24 cellular contexts compared by ENCODE assay signal in the genomic region with DNA sequence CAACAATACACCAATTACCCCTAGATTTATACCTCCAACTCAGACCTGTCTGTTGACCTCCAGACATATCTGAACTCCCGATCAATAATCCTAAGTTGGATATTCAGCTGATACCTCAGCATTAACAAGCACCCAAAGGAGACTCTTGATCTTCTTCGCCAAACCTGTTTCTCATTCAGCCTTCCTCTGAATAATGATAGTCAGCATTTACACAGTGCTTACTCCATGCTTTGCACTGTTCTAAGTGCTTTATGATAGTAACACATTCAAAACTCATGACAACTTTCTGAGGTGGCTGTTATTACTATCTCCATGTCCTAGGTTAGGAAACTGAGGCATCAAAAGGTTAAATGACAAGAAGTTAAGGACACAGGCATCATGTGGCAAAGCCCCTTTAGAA.
DNase-seq lines count a peak whose midpoint lies in the region; ATAC-seq, FAIRE-seq and TF ChIP-seq lines count a peak whose summit lies in the region.
"Had no signal": no experiment of that assay in that cellular context is flagged by ENCODE, and none has a peak within 500 bp of the region (broad histone marks: within the 10 kb centered on the region; RNA-seq: fewer than 3 reads in every experiment).

No MANE protein-coding gene starts in this region.

- H3K9ac ChIP-seq in K562 (ENCODE audit: insufficient read depth in 1 of 2, low read depth in 2 of 2, low read length in 2 of 2) = no peak overlapping the region
- H3K9ac ChIP-seq: BLaER1 treated with 17β-estradiol and CSF1 and Interleukin-3, amounts not matched to agents 10 nM and 100 nM had no signal

- no peak for FAIRE-seq in A549 (lab: Jason Lieb, UNC)
- no peak for FAIRE-seq in K562 (lab: Jason Lieb, UNC)
- FAIRE-seq: A204.1, D721Med, GM12878, GM12892, GM18507 had no signal

- WGBS in A549 (ENCODE audit: missing lambda C conversion rate) = 70% methylated on average over 2 of the region's 2 CpGs
- WGBS in K562 (ENCODE audit: insufficient coverage, low coverage, missing lambda C conversion rate) = 0% methylated on average over 2 of the region's 2 CpGs
- WGBS in testis, 2 donors = 47 to 71% methylated on average over 2 of the region's 2 CpGs

- ATAC-seq in A549 (no peak), K562 (no peak)
- ATAC-seq: CD8-positive, alpha-beta T cell; GM12878 had no signal

- no peak overlapping the region for H3K4me2 ChIP-seq in A549
- no peak overlapping the region for H3K4me2 ChIP-seq in K562 (ENCODE audit: insufficient read depth, low read length)
- H3K4me2 ChIP-seq: BLaER1 treated with 17β-estradiol and CSF1 and Interleukin-3, amounts not matched to agents 10 nM and 100 nM had no signal

- H3K36me3 ChIP-seq in K562 (ENCODE audit: control insufficient read depth, insufficient read depth, low read length) (no peaks in the 10 kb centered on the region), testis (ENCODE audit: low read depth, missing control alignments) (no peaks in the 10 kb centered on the region)
- no peaks in the 10 kb centered on the region for H3K36me3 ChIP-seq in effector memory CD4-positive, alpha-beta T cell (ENCODE audit: control insufficient read depth, insufficient read depth, low read length)
- H3K36me3 ChIP-seq: BLaER1 treated with 17β-estradiol and CSF1 and Interleukin-3, amounts not matched to agents 10 nM and 100 nM had no signal

- H3K27me3 ChIP-seq in K562 (ENCODE audit: control insufficient read depth in 2 of 2, insufficient read depth in 2 of 2, low read length in 2 of 2) (peaks cover 0 to 7% of the 10 kb centered on the region in 2 experiments; a peak in 1 of 5 replicates), testis (no peaks in the 10 kb centered on the region)
- no peaks in the 10 kb centered on the region for H3K27me3 ChIP-seq in effector memory CD4-positive, alpha-beta T cell (replicated peaks; ENCODE audit: control insufficient read depth, insufficient read depth, low read length, poor library complexity, severe bottlenecking)
- H3K27me3 ChIP-seq: BLaER1 treated with 17β-estradiol and CSF1 and Interleukin-3, amounts not matched to agents 10 nM and 100 nM had no signal

- H3K9me3 ChIP-seq in A549 (no peaks in the 10 kb centered on the region), K562 (replicated peaks; ENCODE audit: control insufficient read depth, insufficient read depth, low read depth, low read length) (no peaks in the 10 kb centered on the region), testis (no peaks in the 10 kb centered on the region)
- H3K9me3 ChIP-seq in effector memory CD4-positive, alpha-beta T cell (ENCODE audit: control insufficient read depth, low read length) = no peaks in the 10 kb centered on the region
- H3K9me3 ChIP-seq: Caco-2 had no signal

- no peaks in the 10 kb centered on the region for H3K9me1 ChIP-seq in K562 (ENCODE audit: control insufficient read depth, insufficient read depth, low read length)

- H3K27ac ChIP-seq in A549 (no peak overlapping the region; a peak in 1 of 6 replicates), K562 (ENCODE audit: extremely low read depth, low read depth, low read length) (no peak overlapping the region), testis (no peak overlapping the region)
- H3K27ac ChIP-seq in effector memory CD4-positive, alpha-beta T cell (ENCODE audit: insufficient read depth, low read length, poor library complexity, severe bottlenecking) = no peak overlapping the region
- H3K27ac ChIP-seq: BLaER1 treated with 17β-estradiol and CSF1 and Interleukin-3, amounts not matched to agents 10 nM and 100 nM; C4-2B had no signal

- intact Hi-C loops in K562 (cut with micrococcal nuclease) (no loop called here), testis (cut with DNase I; ENCODE audit: low total_unique reads) (no loop called here)

- no peaks in the 10 kb centered on the region for H3K79me2 ChIP-seq in K562 (ENCODE audit: control insufficient read depth, insufficient read depth, low read length)

- POLR2A ChIA-PET in A549 (lab: Yijun Ruan, JAX) (no interaction called here), K562 (lab: Yijun Ruan, JAX) (no interaction called here)

- TF ChIP-seq EP300 in A549 (IDR thresholded peaks at IDR 0.05) (no peak), K562 (IDR thresholded peaks at IDR 0.05; ENCODE audit: low read length) (no peak)

- H2AFZ ChIP-seq in K562 (ENCODE audit: low read depth, low read length) = no peak overlapping the region

- TF ChIP-seq POLR2A in A549 (IDR thresholded peaks at IDR 0.05; ENCODE audit: low read length) (no peak), K562 (conservative IDR thresholded peaks at IDR 0.05) (no peak), testis (IDR thresholded peaks at IDR 0.05) (no peak)

- H3K4me1 ChIP-seq in A549 = peaks cover 6% of the 10 kb centered on the region; the same call in 1 of the 3 replicates
- H3K4me1 ChIP-seq in K562 (replicated peaks in 1 of 2; ENCODE audit: control insufficient read depth in 2 of 2, insufficient read depth in 2 of 2, low read length in 2 of 2) = no peaks in the 10 kb centered on the region
- no peaks in the 10 kb centered on the region for H3K4me1 ChIP-seq in effector memory CD4-positive, alpha-beta T cell (ENCODE audit: control insufficient read depth, insufficient read depth, low read length, poor library complexity, severe bottlenecking)
- no peaks in the 10 kb centered on the region for H3K4me1 ChIP-seq in testis
- H3K4me1 ChIP-seq: Caco-2 had no signal

- in situ Hi-C loops in K562 (cut with MboI) = no loop called here

- H3K4me3 ChIP-seq in A549 = no peak overlapping the region
- H3K4me3 ChIP-seq in K562 = no peak overlapping the region
- no peak overlapping the region for H3K4me3 ChIP-seq in epithelial cell of esophagus (ENCODE audit: low read length)
- no peak overlapping the region for H3K4me3 ChIP-seq in effector memory CD4-positive, alpha-beta T cell (ENCODE audit: insufficient read depth, low read depth, low read length, poor library complexity, severe bottlenecking)
- no peak overlapping the region for H3K4me3 ChIP-seq in testis
- H3K4me3 ChIP-seq: BLaER1 treated with 17β-estradiol and CSF1 and Interleukin-3, amounts not matched to agents 10 nM and 100 nM; GM12878 had no signal

- DNase-seq in A549 (ENCODE audit: low read depth in 1 of 2, low spot score in 1 of 2) = no peak
- no peak for DNase-seq in K562 (ENCODE audit: extremely low read depth in 1 of 4, low spot score in 3 of 4)
- DNase-seq in epithelial cell of esophagus (ENCODE audit: low read depth) = peak; percentile 37
- DNase-seq in effector CD4-positive, alpha-beta T cell = no peak
- no peak for DNase-seq in effector memory CD4-positive, alpha-beta T cell
- no peak for DNase-seq in testis
- DNase-seq: 8988T; AML-193; Caco-2; Calu3; CD4-positive, alpha-beta T cell; CD8-positive, alpha-beta T cell; DMS53; DMS79; DND-41; EL; GDM1 had no signal

- CTCF ChIA-PET in A549 (lab: Yijun Ruan, JAX) = interaction anchor here (0.6 to 1.5 kb wide), 6 partner anchors 9 to 243 kb away, joined by 3 to 5 read pairs (median 4); no protein-coding TSS in a partner anchor
- CTCF ChIA-PET in K562 (lab: Yijun Ruan, JAX; ENCODE audit: low intra/inter-chr PET ratio) = interaction anchor here (0.6 kb wide), 1 partner anchor 73 kb away, joined by 3 read pairs; no protein-coding TSS in a partner anchor

- TF ChIP-seq RAD21 in A549 (conservative IDR thresholded peaks at IDR 0.05 in 1 of 2, IDR thresholded peaks at IDR 0.05 in 1 of 2) (no peak), K562 (CRISPR knock-in tag; conservative IDR thresholded peaks at IDR 0.05 in 1 of 2, IDR thresholded peaks at IDR 0.05 in 1 of 2) (no peak)

- TF ChIP-seq CTCF in A549 (IDR thresholded peaks at IDR 0.05) = no peak
- no peak for TF ChIP-seq CTCF in K562 (IDR thresholded peaks at IDR 0.05 in 2 of 3, conservative IDR thresholded peaks at IDR 0.05 in 1 of 3; ENCODE audit: insufficient read depth in 2 of 3, low read depth in 1 of 3, low read length in 3 of 3)
- TF ChIP-seq CTCF in epithelial cell of esophagus (IDR thresholded peaks at IDR 0.05; ENCODE audit: insufficient read depth, low read depth, low read length, missing control alignments) = no peak
- no peak for TF ChIP-seq CTCF in testis (IDR thresholded peaks at IDR 0.05)

- H4K20me1 ChIP-seq in K562 (replicated peaks; ENCODE audit: control insufficient read depth, insufficient read depth, low read length) = no peaks in the 10 kb centered on the region
- H4K20me1 ChIP-seq: BLaER1 treated with 17β-estradiol and CSF1 and Interleukin-3, amounts not matched to agents 10 nM and 100 nM had no signal

- BruUV-seq in K562 (replicated peaks; lab: Mats Ljungman, UMichigan) = no TSS peak

TF ChIP-seq in A549, 52 proteins besides CTCF, POLR2A, EP300 and RAD21:
- TF ChIP-seq POLR2AphosphoS2 (conservative IDR thresholded peaks at IDR 0.05; ENCODE audit: low read length) = no peak
- TF ChIP-seq EHF (CRISPR knock-in tag; IDR thresholded peaks at IDR 0.05) = no peak
- peak; percentile 68 for TF ChIP-seq MAFK (IDR thresholded peaks at IDR 0.05; ENCODE audit: partially characterized antibody)
- no peak for TF ChIP-seq GATA3 (IDR thresholded peaks at IDR 0.05; ENCODE audit: borderline replicate concordance)
- no peak for TF ChIP-seq HDAC2 (IDR thresholded peaks at IDR 0.05)
- TF ChIP-seq, protein P1, sequence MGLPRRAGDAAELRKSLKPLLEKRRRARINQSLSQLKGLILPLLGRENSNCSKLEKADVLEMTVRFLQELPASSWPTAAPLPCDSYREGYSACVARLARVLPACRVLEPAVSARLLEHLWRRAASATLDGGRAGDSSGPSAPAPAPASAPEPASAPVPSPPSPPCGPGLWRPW (IDR thresholded peaks at IDR 0.05) = no peak
- no peak for TF ChIP-seq MAX (IDR thresholded peaks at IDR 0.05)
- TF ChIP-seq CBX8 (IDR thresholded peaks at IDR 0.05) = no peak

TF ChIP-seq in K562, 482 proteins besides CTCF, POLR2A, EP300 and RAD21:
- TF ChIP-seq MAFG (tag; conservative IDR thresholded peaks at IDR 0.05) (peak; percentile 42), RNF2 (IDR thresholded peaks at IDR 0.05) (no peak), COPS2 (conservative IDR thresholded peaks at IDR 0.05) (no peak), ZNF316 (IDR thresholded peaks at IDR 0.05) (peak; percentile 60), MAFF (IDR thresholded peaks at IDR 0.05; ENCODE audit: low read length) (peak; percentile 19; the same call in 1 of the 2 replicates), FOXJ2 (tag; IDR thresholded peaks at IDR 0.05) (no peak), ZC3H4 (CRISPR knock-in tag; IDR thresholded peaks at IDR 0.05; ENCODE audit: borderline replicate concordance) (no peak), C11orf30 (IDR thresholded peaks at IDR 0.05; ENCODE audit: low read depth) (0 out of 2 replicates have a peak, but pooled peaks have one; percentile 38)

Comparison
In these comparisons a context has a peak if more than half of its experiments do, and no peak if none do; other contexts are left out.
1. Of the 35 proteins assayed by ChIP-seq in both K562 and A549: peak only in K562: none; only in A549: MAFK; in both: none; in neither: 34.